ENCODE assay signal across 8 cellular contexts in the genomic region with DNA sequence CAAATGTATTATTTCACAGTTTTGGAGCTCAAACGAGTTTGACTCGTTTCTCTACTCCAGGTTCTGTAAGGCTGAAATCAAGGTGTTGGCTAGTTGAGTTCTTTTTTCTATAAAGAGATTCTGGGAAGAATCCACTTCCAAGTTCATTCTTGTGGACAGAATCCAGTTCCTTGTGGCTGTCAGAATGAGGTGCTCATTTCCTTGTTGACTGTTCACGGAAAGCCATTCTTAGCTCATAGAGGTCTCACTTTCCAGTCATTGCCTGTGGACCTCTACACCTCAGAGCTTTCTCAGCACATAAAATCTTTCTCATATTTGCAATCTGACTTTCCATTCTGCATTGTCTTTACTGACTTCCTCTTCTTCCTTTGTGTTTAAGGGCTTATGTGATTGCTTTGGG.
"Had no signal": no experiment of that assay in that cellular context is flagged by ENCODE, and none has a peak within 500 bp of the region (broad histone marks: within the 10 kb centered on the region; RNA-seq: fewer than 3 reads in every experiment).

No MANE protein-coding gene starts in this region.

- DNase-seq: H9, HCEC 1CT, IMR-90 had no signal

- H3K27ac Mint-ChIP-seq: GM23338, H9 had no signal

- H3K9me3 Mint-ChIP-seq: GM23338 had no signal

- H3K4me3 ChIP-seq: GM23338, K562 had no signal

- H3K4me3 Mint-ChIP-seq: GM23338, H9 had no signal

- ATAC-seq: GM23338, K562 had no signal

- FAIRE-seq: H1, H54, HTR-8/SVneo, K562 had no signal

- H3K4me1 Mint-ChIP-seq: GM23338, H9 had no signal

- H3K4me2 ChIP-seq: GM23338 had no signal

- H2AFZ ChIP-seq: GM23338 had no signal
